Comparison of ENCODE assay signal across 1 cellular context in genomic region chr1:166838766-166839599, GRCh38.
TF ChIP-seq lines count a peak whose summit lies in the region.

A gene with protein sequence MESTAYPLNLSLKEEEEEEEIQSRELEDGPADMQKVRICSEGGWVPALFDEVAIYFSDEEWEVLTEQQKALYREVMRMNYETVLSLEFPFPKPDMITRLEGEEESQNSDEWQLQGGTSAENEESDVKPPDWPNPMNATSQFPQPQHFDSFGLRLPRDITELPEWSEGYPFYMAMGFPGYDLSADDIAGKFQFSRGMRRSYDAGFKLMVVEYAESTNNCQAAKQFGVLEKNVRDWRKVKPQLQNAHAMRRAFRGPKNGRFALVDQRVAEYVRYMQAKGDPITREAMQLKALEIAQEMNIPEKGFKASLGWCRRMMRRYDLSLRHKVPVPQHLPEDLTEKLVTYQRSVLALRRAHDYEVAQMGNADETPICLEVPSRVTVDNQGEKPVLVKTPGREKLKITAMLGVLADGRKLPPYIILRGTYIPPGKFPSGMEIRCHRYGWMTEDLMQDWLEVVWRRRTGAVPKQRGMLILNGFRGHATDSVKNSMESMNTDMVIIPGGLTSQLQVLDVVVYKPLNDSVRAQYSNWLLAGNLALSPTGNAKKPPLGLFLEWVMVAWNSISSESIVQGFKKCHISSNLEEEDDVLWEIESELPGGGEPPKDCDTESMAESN (plus strand): TSS chr1:166839475. CDS start chr1:166840957, 1,482 bp downstream.

TF ChIP-seq in K562, 482 proteins besides CTCF, POLR2A, EP300 and RAD21 (continued from another document and continues in another):
- TF ChIP-seq ZBTB12 (CRISPR knock-in tag; IDR thresholded peaks at IDR 0.05) (no peak), SOX6 (IDR thresholded peaks at IDR 0.05) (peak; percentile 67), UBTF (IDR thresholded peaks at IDR 0.05; ENCODE audit: borderline replicate concordance in 1 of 2, low read depth in 2 of 2, low read length in 2 of 2) (peak; percentile 79 to 97), TARDBP (IDR thresholded peaks at IDR 0.05) (peak; percentile 77; the same call in 1 of the 2 replicates), HMGN3 (IDR thresholded peaks at IDR 0.05; ENCODE audit: borderline replicate concordance, extremely low read depth, insufficient read length, low read depth, low read length) (peak; percentile 60), ZNF589 (CRISPR knock-in tag; IDR thresholded peaks at IDR 0.05; ENCODE audit: low read depth) (peak; percentile 34; the same call in 1 of the 2 replicates), ZNF668 (CRISPR knock-in tag; IDR thresholded peaks at IDR 0.05) (no peak), ZNF134 (CRISPR knock-in tag; conservative IDR thresholded peaks at IDR 0.05) (no peak), SUPT5H (IDR thresholded peaks at IDR 0.05) (peak; percentile 85), C11orf30 (IDR thresholded peaks at IDR 0.05; ENCODE audit: low read depth) (no peak), ZNF444 (CRISPR knock-in tag; IDR thresholded peaks at IDR 0.05) (no peak), MYNN (IDR thresholded peaks at IDR 0.05) (no peak), MYNN (CRISPR knock-in tag; IDR thresholded peaks at IDR 0.05) (no peak), PHB2 (IDR thresholded peaks at IDR 0.05; ENCODE audit: low read depth) (no peak), MAFG (tag; conservative IDR thresholded peaks at IDR 0.05) (no peak), NR2F6 (CRISPR knock-in tag; IDR thresholded peaks at IDR 0.05) (0 out of 2 replicates have a peak, but pooled peaks have one; percentile 5), ZNF699 (CRISPR knock-in tag; IDR thresholded peaks at IDR 0.05; ENCODE audit: insufficient replicate concordance) (no peak), BCL6 (CRISPR knock-in tag; IDR thresholded peaks at IDR 0.05) (no peak), TBP (optimal IDR thresholded peaks at IDR 0.05; ENCODE audit: low read depth, low read length) (peak; percentile 83), HDAC3 (IDR thresholded peaks at IDR 0.05; ENCODE audit: borderline replicate concordance, partially characterized antibody) (no peak), IRF9 (tag; IDR thresholded peaks at IDR 0.05) (no peak), CBFA2T3 (IDR thresholded peaks at IDR 0.05) (no peak), JUN (IDR thresholded peaks at IDR 0.05; ENCODE audit: borderline replicate concordance, low read depth, low read length) (peak; percentile 47; the same call in 1 of the 2 replicates), JUN (CRISPR knock-in tag; IDR thresholded peaks at IDR 0.05; ENCODE audit: borderline replicate concordance) (no peak), ZBTB34 (CRISPR knock-in tag; IDR thresholded peaks at IDR 0.05) (no peak), RBM22 (IDR thresholded peaks at IDR 0.05; ENCODE audit: low read depth, low read length, poor library complexity, severe bottlenecking) (no peak), KDM5B (IDR thresholded peaks at IDR 0.05; ENCODE audit: insufficient replicate concordance, low read depth, low read length) (peak; percentile 98), ZNF561 (CRISPR knock-in tag; conservative IDR thresholded peaks at IDR 0.05) (no peak), BACH1 (tag; IDR thresholded peaks at IDR 0.05) (no peak), SMC3 (conservative IDR thresholded peaks at IDR 0.05; ENCODE audit: insufficient read depth, low read depth, low read length) (no peak), RFX7 (CRISPR knock-in tag; IDR thresholded peaks at IDR 0.05) (no peak), MXI1 (IDR thresholded peaks at IDR 0.05; ENCODE audit: low read depth, low read length) (peak; percentile 77), GATAD2A (IDR thresholded peaks at IDR 0.05) (no peak), RBFOX2 (IDR thresholded peaks at IDR 0.05; ENCODE audit: low read depth, low read length) (peak; percentile 94), STAT5B (CRISPR knock-in tag; IDR thresholded peaks at IDR 0.05) (no peak), CEBPB (tag; IDR thresholded peaks at IDR 0.05) (peak; percentile 58; the same call in 1 of the 2 replicates), PPARD (CRISPR knock-in tag; IDR thresholded peaks at IDR 0.05) (no peak), RBM34 (IDR thresholded peaks at IDR 0.05; ENCODE audit: borderline replicate concordance, insufficient read depth, low read length) (no peak), POLR2B (IDR thresholded peaks at IDR 0.05; ENCODE audit: low read depth, partially characterized antibody) (peak; percentile 85), ZSCAN32 (CRISPR knock-in tag; IDR thresholded peaks at IDR 0.05) (no peak), MCM7 (IDR thresholded peaks at IDR 0.05) (no peak), SMARCA5 (IDR thresholded peaks at IDR 0.05) (no peak), ZKSCAN8 (CRISPR knock-in tag; IDR thresholded peaks at IDR 0.05) (no peak), FOXJ3 (CRISPR knock-in tag; IDR thresholded peaks at IDR 0.05) (no peak), ZNF282 (CRISPR knock-in tag; IDR thresholded peaks at IDR 0.05) (no peak), ZNF280A (IDR thresholded peaks at IDR 0.05; ENCODE audit: low read depth, partially characterized antibody) (no peak), RNF2 (IDR thresholded peaks at IDR 0.05) (peak; percentile 47), EHMT2 (IDR thresholded peaks at IDR 0.05) (no peak), ZNF12 (CRISPR knock-in tag; IDR thresholded peaks at IDR 0.05) (no peak; the same call in 1 of the 2 replicates), NFATC3 (IDR thresholded peaks at IDR 0.05) (no peak), DNMT1 (IDR thresholded peaks at IDR 0.05) (no peak), ZNF121 (CRISPR knock-in tag; conservative IDR thresholded peaks at IDR 0.05) (peak; percentile 50), ZNF609 (CRISPR knock-in tag; IDR thresholded peaks at IDR 0.05; ENCODE audit: borderline replicate concordance) (no peak), ZNF584 (CRISPR knock-in tag; IDR thresholded peaks at IDR 0.05; ENCODE audit: low read depth) (no peak), SMARCA4 (IDR thresholded peaks at IDR 0.05) (no peak), MAFF (IDR thresholded peaks at IDR 0.05; ENCODE audit: low read length) (no peak), YBX1 (IDR thresholded peaks at IDR 0.05) (no peak), CBFA2T2 (conservative IDR thresholded peaks at IDR 0.05) (peak; percentile 17; the same call in 1 of the 2 replicates), PCBP1 (IDR thresholded peaks at IDR 0.05; ENCODE audit: low read depth, low read length, poor library complexity, severe bottlenecking) (peak; percentile 82), GTF2F1 (IDR thresholded peaks at IDR 0.05; ENCODE audit: low read depth, low read length) (no peak), HDAC8 (tag; IDR thresholded peaks at IDR 0.05) (peak; percentile 43; the same call in 1 of the 2 replicates), FOXJ2 (tag; IDR thresholded peaks at IDR 0.05) (no peak), YY1 (IDR thresholded peaks at IDR 0.05; ENCODE audit: borderline replicate concordance in 1 of 3, control insufficient read depth in 1 of 3, extremely low read depth in 1 of 3, insufficient read depth in 3 of 3, insufficient read length in 1 of 3, insufficient replicate concordance in 2 of 3, low read depth in 1 of 3, low read length in 2 of 3) (peak in 2 of 3 experiments; percentile 62 to 69)
- TF ChIP-seq, protein P1, sequence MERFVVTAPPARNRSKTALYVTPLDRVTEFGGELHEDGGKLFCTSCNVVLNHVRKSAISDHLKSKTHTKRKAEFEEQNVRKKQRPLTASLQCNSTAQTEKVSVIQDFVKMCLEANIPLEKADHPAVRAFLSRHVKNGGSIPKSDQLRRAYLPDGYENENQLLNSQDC (CRISPR knock-in tag; IDR thresholded peaks at IDR 0.05): no peak
